ENCODE assay signal across 9 cellular contexts in genomic region chr6:36317623-36318022, GRCh38. TPM values are rescaled to one million over a fixed set of nuclear protein-coding genes. Genes with fewer than 3 reads are reported as not detected.
"Had no signal": no experiment of that assay in that cellular context is flagged by ENCODE, and none has a peak within 500 bp of the region (broad histone marks: within the 10 kb centered on the region; RNA-seq: fewer than 3 reads in every experiment).

No MANE protein-coding gene starts in this region.

- H3K9ac ChIP-seq: KMS-11 had no signal

- H3K27ac ChIP-seq: HL-60, KMS-11 had no signal

- H3K27ac Mint-ChIP-seq: IgD-negative memory B cell had no signal

- H3K36me3 Mint-ChIP-seq: IgD-negative memory B cell had no signal

- H3K4me3 Mint-ChIP-seq: IgD-negative memory B cell had no signal

- H3K9me3 Mint-ChIP-seq: IgD-negative memory B cell had no signal

- H3K4me2 ChIP-seq: KMS-11 had no signal

- ATAC-seq: HepG2 had no signal

- FAIRE-seq: HepG2, HTR-8/SVneo had no signal

- DNase-seq: IMR-90, KBM-7, KG1 had no signal

RNA-seq across cellular contexts. Expression of gene BNIP5, which starts 19.1 kb away (rescaled TPM):
- total RNA-seq: HepG2, HT1080, IMR-90 had no signal
- polyA plus RNA-seq: HepG2, IgD-negative memory B cell, IMR-90 had no signal

RNA-seq across cellular contexts. Expression of gene PNPLA1, which starts 47.8 kb away (rescaled TPM):
- total RNA-seq: HepG2, IMR-90 had no signal
- polyA plus RNA-seq: HepG2, IMR-90 had no signal
